In the genomic region with DNA sequence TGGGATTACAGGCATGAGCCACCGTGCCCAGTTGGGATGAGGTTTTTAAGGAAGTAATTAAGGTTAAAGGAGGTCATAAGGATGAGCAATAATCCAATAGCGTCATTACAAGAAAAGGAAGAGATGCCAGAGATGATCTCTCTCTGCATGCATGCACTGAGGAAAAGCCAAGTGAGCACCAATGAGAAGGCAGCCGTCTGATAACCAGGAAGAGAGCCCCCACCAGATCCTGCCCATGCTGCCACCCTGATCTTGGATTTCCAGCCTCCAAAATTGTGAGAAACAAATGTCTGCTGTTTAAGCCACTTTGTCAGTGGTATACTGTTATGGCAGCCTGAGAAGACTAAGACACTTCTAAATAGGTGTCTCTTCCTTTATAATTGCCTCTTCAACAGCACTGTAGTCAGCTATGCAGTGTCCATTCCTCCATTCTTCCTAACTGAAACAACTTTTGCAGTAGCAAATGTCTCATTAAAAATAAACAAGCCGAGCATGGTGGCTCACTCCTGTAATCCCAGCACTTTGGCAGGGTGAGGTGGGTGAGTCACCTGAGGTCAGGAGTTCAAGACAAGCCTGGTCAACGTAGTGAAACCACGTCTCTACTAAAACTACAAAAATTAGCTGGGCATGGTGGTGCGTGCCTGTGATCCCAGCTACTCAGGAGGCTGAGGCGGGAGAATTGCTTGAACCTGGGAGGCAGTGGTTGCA, we compare ENCODE assay signal across 15 cellular contexts.
DNase-seq lines count a peak whose midpoint lies in the region; ATAC-seq and TF ChIP-seq lines count a peak whose summit lies in the region.
"Had no signal": no experiment of that assay in that cellular context is flagged by ENCODE, and none has a peak within 500 bp of the region (broad histone marks: within the 10 kb centered on the region; RNA-seq: fewer than 3 reads in every experiment).

No MANE protein-coding gene starts in this region.

- DNase-seq in H4 (ENCODE audit: low spot score) (peak; percentile 71), Panc1 (ENCODE audit: low read depth, low spot score) (peak; percentile 53), epithelial cell of esophagus (ENCODE audit: low read depth) (peak; percentile 84), osteoblast (ENCODE audit: insufficient read length, low spot score, missing footprints) (no peak), NCI-H1417 (lab: John Stamatoyannopoulos, UW) (no peak), NOMO-1 (lab: John Stamatoyannopoulos, UW; ENCODE audit: unreplicated experiment in 2 of 2) (no peak)
- DNase-seq: activated naive CD8-positive, alpha-beta T cell treated with anti-CD3 and anti-CD28 coated beads, Interleukin-2, amount 50 U/mL, for 24 hours; dorsolateral prefrontal cortex; KG1; left ventricle myocardium superior; NCI-H187 treated with DMSO at 0.1 percent for 48 hours; spleen had no signal

- H3K4me3 ChIP-seq in Panc1 (ENCODE audit: low read depth in 2 of 2, low read length in 2 of 2) (no peak overlapping the region), epithelial cell of esophagus (ENCODE audit: low read length) (no peak overlapping the region), osteoblast (ENCODE audit: insufficient read depth, low read length) (no peak overlapping the region)
- H3K4me3 ChIP-seq: dorsolateral prefrontal cortex, spleen had no signal

- ATAC-seq in Panc1 (peak; percentile 87), GM19463 (IDR thresholded peaks at IDR 0.05; ENCODE audit: unreplicated experiment) (no peak), GM19324 (IDR thresholded peaks at IDR 0.05; ENCODE audit: low FRiP score, unreplicated experiment) (no peak)
- ATAC-seq: activated naive CD8-positive, alpha-beta T cell treated with anti-CD3 and anti-CD28 coated beads, Interleukin-2, amount 50 U/mL, for 24 hours; left ventricle myocardium superior had no signal

- POLR2A ChIA-PET in Panc1 (lab: Charles Lee): no interaction called here

- H3K4me1 ChIP-seq in Panc1 (ENCODE audit: control insufficient read depth, insufficient read depth, low read length) (peaks cover 10% of the 10 kb centered on the region; the same call in 1 of the 2 replicates), osteoblast (ENCODE audit: insufficient read depth, low read length) (no peaks in the 10 kb centered on the region)
- H3K4me1 ChIP-seq: spleen had no signal

- H3K4me2 ChIP-seq in osteoblast (ENCODE audit: insufficient read depth, low read length): peak overlapping the region; percentile 3

- H3K9me3 ChIP-seq in Panc1 (ENCODE audit: control insufficient read depth, insufficient read depth, low read depth, low read length) (no peaks in the 10 kb centered on the region), osteoblast (ENCODE audit: low read depth, low read length) (no peaks in the 10 kb centered on the region)

- no peaks in the 10 kb centered on the region for H3K79me2 ChIP-seq in osteoblast (ENCODE audit: insufficient read depth, low read length)

- TF ChIP-seq CTCF in Panc1 (IDR thresholded peaks at IDR 0.05) (no peak), epithelial cell of esophagus (IDR thresholded peaks at IDR 0.05; ENCODE audit: insufficient read depth, low read depth, low read length, missing control alignments) (no peak), osteoblast (IDR thresholded peaks at IDR 0.05; ENCODE audit: extremely low read depth, low read depth, low read length) (no peak)

- H2AFZ ChIP-seq in osteoblast (ENCODE audit: low read length): no peak overlapping the region

- no TSS peak for BruUV-seq in Panc1 (replicated peaks; lab: Mats Ljungman, UMichigan)

- H3K27ac ChIP-seq in Panc1 (ENCODE audit: low read length) (peak overlapping the region; percentile 65), osteoblast (ENCODE audit: low read depth, low read length) (peak overlapping the region; percentile 44)
- H3K27ac ChIP-seq: dorsolateral prefrontal cortex, spleen, VCaP had no signal

- CTCF ChIA-PET in Panc1 (lab: Charles Lee): no interaction called here

- intact Hi-C loops in Panc1 (cut with micrococcal nuclease; ENCODE audit: unreplicated experiment): no loop called here

- H4K20me1 ChIP-seq in osteoblast (ENCODE audit: insufficient read depth, low read length): no peaks in the 10 kb centered on the region

- H3K27me3 ChIP-seq in Panc1 (ENCODE audit: control insufficient read depth, insufficient read depth, low read length) (no peaks in the 10 kb centered on the region), osteoblast (ENCODE audit: insufficient read depth, low read length) (no peaks in the 10 kb centered on the region)

- in situ Hi-C loops in Panc1 (cut with HindIII; ENCODE audit: low pct_unique_long_range_greater_than_20kb, low sequenced_read_pairs): no loop called here

- H3K36me3 ChIP-seq in Panc1 (ENCODE audit: control insufficient read depth, insufficient read depth, low read length): no peaks in the 10 kb centered on the region
- no peaks in the 10 kb centered on the region for H3K36me3 ChIP-seq in osteoblast (ENCODE audit: insufficient read depth, low read length)
- H3K36me3 ChIP-seq: spleen had no signal

Comparison
In these comparisons a context has a peak if more than half of its experiments do, and no peak if none do; other contexts are left out.
1. DNase-seq: peak in H4 (single experiment), Panc1 (single experiment) and epithelial cell of esophagus (single experiment); none in osteoblast (single experiment), NCI-H1417 (0 of 3) and NOMO-1 (0 of 2).